8 cellular contexts compared by ENCODE assay signal in the genomic region with DNA sequence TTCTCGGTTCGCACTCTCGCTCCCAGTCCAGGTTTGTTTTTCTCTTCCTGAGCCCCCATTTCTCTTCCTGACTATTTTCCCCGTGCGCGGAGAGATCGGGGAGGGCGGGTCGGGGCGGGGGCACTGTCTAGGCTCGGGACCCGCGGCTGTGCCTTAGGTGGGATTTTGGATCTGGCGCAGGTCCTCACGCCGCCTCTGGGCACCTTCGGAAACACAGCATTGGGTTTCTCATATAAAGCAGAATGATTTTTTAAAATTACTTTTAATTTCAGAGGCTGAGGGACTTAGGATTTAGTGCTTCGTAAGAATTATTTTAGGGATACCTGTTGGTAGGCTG. TPM values are rescaled to one million over a fixed set of nuclear protein-coding genes. Genes with fewer than 3 reads are reported as not detected.
DNase-seq lines count a peak whose midpoint lies in the region; ATAC-seq and TF ChIP-seq lines count a peak whose summit lies in the region.

No MANE protein-coding gene starts in this region.

- no peaks in the 10 kb centered on the region for H3K36me3 ChIP-seq in WERI-Rb-1
- no peaks in the 10 kb centered on the region for H3K36me3 ChIP-seq in effector memory CD4-positive, alpha-beta T cell (ENCODE audit: control insufficient read depth, insufficient read depth, low read length)
- no peaks in the 10 kb centered on the region for H3K36me3 ChIP-seq in tibial artery

- H3K9me3 ChIP-seq in WERI-Rb-1 (ENCODE audit: severe bottlenecking) (no peaks in the 10 kb centered on the region), tibial artery (no peaks in the 10 kb centered on the region)
- no peaks in the 10 kb centered on the region for H3K9me3 ChIP-seq in effector memory CD4-positive, alpha-beta T cell (ENCODE audit: control insufficient read depth, low read length)

- no peaks in the 10 kb centered on the region for H3K4me1 ChIP-seq in effector memory CD4-positive, alpha-beta T cell (ENCODE audit: control insufficient read depth, insufficient read depth, low read length, poor library complexity, severe bottlenecking)
- H3K4me1 ChIP-seq in tibial artery = peaks cover 0 to 21% (median 7%) of the 10 kb centered on the region in 4 donors

- no peak for DNase-seq in GM10266 (ENCODE audit: extremely low spot score)
- DNase-seq in WERI-Rb-1 = peak; percentile 30
- peak in 2 of 3 donors; percentile 5 to 13 for DNase-seq in effector memory CD4-positive, alpha-beta T cell
- peak; percentile 33 for DNase-seq in myocyte (ENCODE audit: low read depth)
- DNase-seq in tibial artery = no peak
- DNase-seq in GM19240 (ENCODE audit: insufficient read length, low spot score) = no peak
- DNase-seq in kidney glomerular epithelial cell (lab: John Stamatoyannopoulos, UW) = no peak

- peaks cover 13% of the 10 kb centered on the region for H3K27me3 ChIP-seq in WERI-Rb-1 (ENCODE audit: insufficient read depth, low read depth, severe bottlenecking)
- H3K27me3 ChIP-seq in effector memory CD4-positive, alpha-beta T cell (replicated peaks; ENCODE audit: control insufficient read depth, insufficient read depth, low read length, poor library complexity, severe bottlenecking) = no peaks in the 10 kb centered on the region
- H3K27me3 ChIP-seq in tibial artery = no peaks in the 10 kb centered on the region

- TF ChIP-seq CTCF in GM10266 (IDR thresholded peaks at IDR 0.05; ENCODE audit: control insufficient read depth, insufficient read depth, low read depth, missing control alignments) (peak; percentile 32), WERI-Rb-1 (IDR thresholded peaks at IDR 0.05; ENCODE audit: low read depth, low read length) (no peak), tibial artery (IDR thresholded peaks at IDR 0.05) (peak in 1 of 2 experiments; percentile 24)

- intact Hi-C loops in tibial artery (cut with DNase I; ENCODE audit: low total_unique reads) = no loop called here

- H3K27ac ChIP-seq in WERI-Rb-1 (no peak overlapping the region), tibial artery (peak overlapping the region; percentile 64 to 66)
- peak overlapping the region; percentile 54 for H3K27ac ChIP-seq in effector memory CD4-positive, alpha-beta T cell (ENCODE audit: insufficient read depth, low read length, poor library complexity, severe bottlenecking)

- H3K4me3 ChIP-seq in WERI-Rb-1 (ENCODE audit: low read depth, low read length) = peak overlapping the region; percentile 51
- peak overlapping the region; percentile 62 for H3K4me3 ChIP-seq in effector memory CD4-positive, alpha-beta T cell (ENCODE audit: insufficient read depth, low read depth, low read length, poor library complexity, severe bottlenecking)
- H3K4me3 ChIP-seq in tibial artery = peak overlapping the region; percentile 75 to 78

- peak; percentile 36 for ATAC-seq in HG03354 (IDR thresholded peaks at IDR 0.05; ENCODE audit: poor library complexity, severe bottlenecking, unreplicated experiment)

RNA-seq across cellular contexts. Expression of a gene that starts 0.3 kb away (rescaled TPM):
- total RNA-seq in myocyte = 0.57 and 1.9 TPM in 2 replicates
- polyA plus RNA-seq in myocyte (2012) = 0.44 TPM

RNA-seq across cellular contexts. Expression of a gene that starts 55.3 kb away (rescaled TPM):
- total RNA-seq in myocyte = 114 and 141 TPM in 2 replicates
- 190 TPM for polyA plus RNA-seq in myocyte (2012)

Comparison
In these comparisons a context has a peak if more than half of its experiments do, and no peak if none do; other contexts are left out.
1. DNase-seq: peak in WERI-Rb-1 (single experiment), effector memory CD4-positive, alpha-beta T cell (2 of 3) and myocyte (single experiment); none in GM10266 (single experiment), tibial artery (0 of 2), GM19240 (single experiment) and kidney glomerular epithelial cell (single experiment).
2. Peak in every context shown above with its lines, with median percentiles within 50 percentile points of each other: H3K4me3 ChIP-seq.